In genomic region chr2:186306754-186307153, GRCh38 we compare ENCODE assay signal across 25 cellular contexts.
DNase-seq lines count a peak whose midpoint lies in the region; TF ChIP-seq lines count a peak whose summit lies in the region.
"Had no signal": no experiment of that assay in that cellular context is flagged by ENCODE, and none has a peak within 500 bp of the region (broad histone marks: within the 10 kb centered on the region; RNA-seq: fewer than 3 reads in every experiment).

No MANE protein-coding gene starts in this region.

- H2BK120ac ChIP-seq in H9 (ENCODE audit: low read depth, low read length, poor library complexity, severe bottlenecking) = no peak overlapping the region

- no peaks in the 10 kb centered on the region for H3K79me1 ChIP-seq in H9 (ENCODE audit: insufficient read depth, low read depth, low read length, poor library complexity, severe bottlenecking)

- no peak for TF ChIP-seq CTCF in H9 (conservative IDR thresholded peaks at IDR 0.05)

- H3K23ac ChIP-seq in H9 (ENCODE audit: insufficient read length, low read depth, low read length) = no peak overlapping the region

- H3K4me2 ChIP-seq in H9 (ENCODE audit: insufficient read depth, insufficient read length, low read length) (no peak overlapping the region), Karpas-422 (ENCODE audit: low read depth, low read length, poor library complexity, severe bottlenecking) (no peak overlapping the region)
- H3K4me2 ChIP-seq: BLaER1 had no signal

- H3T11ph ChIP-seq in H9 (ENCODE audit: low read length) = no peak overlapping the region

- H4K5ac ChIP-seq in H9 (ENCODE audit: insufficient read length, low read depth, low read length) = no peak overlapping the region

- no peak overlapping the region for H4K8ac ChIP-seq in H9 (replicated peaks; ENCODE audit: insufficient read length, low read depth, low read length)

- H2BK20ac ChIP-seq in H9 (ENCODE audit: low read depth, low read length, poor library complexity, severe bottlenecking) = no peak overlapping the region

- H3K4me1 ChIP-seq in H9 (ENCODE audit: insufficient read depth, low read length) (peaks cover 14% of the 10 kb centered on the region), HUES64 (ENCODE audit: insufficient read depth, low read length) (peaks cover 29% of the 10 kb centered on the region), iPS-18a (ENCODE audit: control insufficient read depth, low read depth, low read length) (peaks cover 33% of the 10 kb centered on the region), Karpas-422 (ENCODE audit: low read length) (no peaks in the 10 kb centered on the region)
- H3K4me1 ChIP-seq: BE2C, BLaER1 had no signal

- no peak overlapping the region for H2BK5ac ChIP-seq in H9 (ENCODE audit: insufficient read length, low read length)

- H3K18ac ChIP-seq in H9 (ENCODE audit: insufficient read length, low read depth, low read length) = no peak overlapping the region

- H3K4me3 ChIP-seq in HUES64 (ENCODE audit: low read length) (no peak overlapping the region), iPS-18a (ENCODE audit: low read length) (peak overlapping the region; percentile 19), Karpas-422 (ENCODE audit: low read length) (no peak overlapping the region)
- H3K4me3 ChIP-seq: BLaER1, GM12878 had no signal

- H2AFZ ChIP-seq in H9 (ENCODE audit: low read length) = no peak overlapping the region
- H2AFZ ChIP-seq in Karpas-422 (ENCODE audit: low read length) = no peak overlapping the region

- H3K9me3 ChIP-seq in H9 (ENCODE audit: control insufficient read depth, low read depth, low read length) (no peaks in the 10 kb centered on the region), HUES64 (ENCODE audit: insufficient read depth, low read depth, low read length) (peaks cover 3% of the 10 kb centered on the region; the same call in 1 of the 2 replicates), iPS-18a (ENCODE audit: control insufficient read depth, low read depth, low read length) (no peaks in the 10 kb centered on the region), Karpas-422 (ENCODE audit: low read length) (no peaks in the 10 kb centered on the region)
- H3K9me3 ChIP-seq: BE2C, BLaER1 had no signal

- H3K4ac ChIP-seq in H9 (ENCODE audit: low read depth, low read length) = no peak overlapping the region

- no peak overlapping the region for H4K91ac ChIP-seq in H9 (ENCODE audit: insufficient read length, low read depth, low read length)

- H2BK15ac ChIP-seq in H9 (ENCODE audit: low read depth, low read length) = no peak overlapping the region

- H3K9ac ChIP-seq in H9 (ENCODE audit: extremely low read depth, insufficient read length, low read length) = no peak overlapping the region
- H3K9ac ChIP-seq in HUES64 (ENCODE audit: low read depth, low read length) = no peak overlapping the region
- H3K9ac ChIP-seq in iPS-18a (ENCODE audit: low read length) = no peak overlapping the region
- no peak overlapping the region for H3K9ac ChIP-seq in Karpas-422 (ENCODE audit: low read length)
- H3K9ac ChIP-seq: BLaER1 had no signal

- no peak overlapping the region for H3K4me3 Mint-ChIP-seq in H9
- H3K4me3 Mint-ChIP-seq in activated naive CD8-positive, alpha-beta T cell treated with anti-CD3 and anti-CD28 coated beads for 36 hours = no peak overlapping the region
- H3K4me3 Mint-ChIP-seq: CD14-positive monocyte; CD4-positive, alpha-beta memory T cell; CD4-positive, CD25-positive, alpha-beta regulatory T cell; CD8-positive, alpha-beta memory T cell had no signal

- 0 out of 2 replicates have a peak, but pooled peaks cover 3% of the 10 kb centered on the region for H3K36me3 ChIP-seq in HUES64 (ENCODE audit: insufficient read depth, low read length)
- H3K36me3 ChIP-seq in iPS-18a (ENCODE audit: control insufficient read depth, low read depth, low read length) = no peaks in the 10 kb centered on the region
- no peaks in the 10 kb centered on the region for H3K36me3 ChIP-seq in Karpas-422 (ENCODE audit: insufficient read depth, low read length)
- H3K36me3 ChIP-seq: BE2C had no signal

- peaks cover 4 to 7% (median 6%) of the 10 kb centered on the region in 3 experiments; a peak in 5 of 7 replicates for H3K36me3 Mint-ChIP-seq in H9 (ENCODE audit: insufficient read depth in 1 of 3, low read depth in 3 of 3)
- peaks cover 20% of the 10 kb centered on the region for H3K36me3 Mint-ChIP-seq in activated naive CD8-positive, alpha-beta T cell treated with anti-CD3 and anti-CD28 coated beads for 36 hours
- H3K36me3 Mint-ChIP-seq: CD14-positive monocyte had no signal

- no peak overlapping the region for H3K14ac ChIP-seq in H9 (ENCODE audit: insufficient read depth, low read length)

- no peak for DNase-seq in H9
- no peak for DNase-seq in NCI-H146 (lab: John Stamatoyannopoulos, UW)
- DNase-seq in cortex of kidney (lab: John Stamatoyannopoulos, UW) = no peak
- no peak for DNase-seq in activated naive CD8-positive, alpha-beta T cell treated with anti-CD3 and anti-CD28 coated beads for 36 hours
- DNase-seq in Karpas-422 = no peak
- DNase-seq: 8988T; ACHN; BE2C; C1 segment of cervical spinal cord; CD4-positive, alpha-beta memory T cell; CD4-positive, CD25-positive, alpha-beta regulatory T cell; CD8-positive, alpha-beta memory T cell; COR-L47; DMS 273 treated with DMSO at 0.1 percent for 48 hours; DMS153; DMS53; DMS79; DND-41; EL; GDM1 had no signal

- peaks cover 2% of the 10 kb centered on the region; the same call in 1 of the 2 replicates for H3K79me2 ChIP-seq in H9 (ENCODE audit: insufficient read depth, low read length)
- H3K79me2 ChIP-seq in Karpas-422 (ENCODE audit: low read length) = no peaks in the 10 kb centered on the region

- peaks cover 4 to 7% of the 10 kb centered on the region in 2 experiments for H3K9me3 Mint-ChIP-seq in H9
- H3K9me3 Mint-ChIP-seq in activated naive CD8-positive, alpha-beta T cell treated with anti-CD3 and anti-CD28 coated beads for 36 hours = peaks cover 3% of the 10 kb centered on the region

- H3K56ac ChIP-seq in H9 (ENCODE audit: insufficient read length, low read depth, low read length) = no peak overlapping the region

- no peaks in the 10 kb centered on the region for H3K9me2 ChIP-seq in Karpas-422 (replicated peaks; ENCODE audit: insufficient read depth, low read length)

- H3K27me3 ChIP-seq in H9 (ENCODE audit: insufficient read depth, low read length) = no peaks in the 10 kb centered on the region
- no peaks in the 10 kb centered on the region for H3K27me3 ChIP-seq in HUES64 (ENCODE audit: insufficient read depth, low read length)
- H3K27me3 ChIP-seq in iPS-18a (ENCODE audit: control insufficient read depth, insufficient read depth, low read length) = no peaks in the 10 kb centered on the region
- no peaks in the 10 kb centered on the region for H3K27me3 ChIP-seq in Karpas-422 (ENCODE audit: low read length)
- H3K27me3 ChIP-seq: BE2C, BLaER1 had no signal

- H3K27me3 Mint-ChIP-seq in H9 (ENCODE audit: low read depth) = no peaks in the 10 kb centered on the region
- no peaks in the 10 kb centered on the region for H3K27me3 Mint-ChIP-seq in activated naive CD8-positive, alpha-beta T cell treated with anti-CD3 and anti-CD28 coated beads for 36 hours
- H3K27me3 Mint-ChIP-seq: CD4-positive, alpha-beta memory T cell; CD4-positive, CD25-positive, alpha-beta regulatory T cell; CD8-positive, alpha-beta memory T cell had no signal

- H2BK12ac ChIP-seq in H9 (ENCODE audit: insufficient read length, low read depth, low read length) = no peak overlapping the region

- H3K27ac Mint-ChIP-seq in H9 = peak overlapping the region in 2 of 3 experiments; percentile 90 to 91; a peak in 3 of 7 replicates
- no peak overlapping the region for H3K27ac Mint-ChIP-seq in activated naive CD8-positive, alpha-beta T cell treated with anti-CD3 and anti-CD28 coated beads for 36 hours
- H3K27ac Mint-ChIP-seq: CD14-positive monocyte; CD4-positive, alpha-beta memory T cell; CD4-positive, CD25-positive, alpha-beta regulatory T cell; CD8-positive, alpha-beta memory T cell had no signal

- no peaks in the 10 kb centered on the region for H3K23me2 ChIP-seq in H9 (ENCODE audit: insufficient read length, low read depth, low read length, poor library complexity, severe bottlenecking)

- H4K20me1 ChIP-seq in H9 (ENCODE audit: control insufficient read depth, insufficient read depth, insufficient read length) (no peaks in the 10 kb centered on the region), Karpas-422 (ENCODE audit: insufficient read depth, low read depth, low read length) (no peaks in the 10 kb centered on the region)
- H4K20me1 ChIP-seq: BLaER1 had no signal

- H3K4me1 Mint-ChIP-seq in H9 = peaks cover 40 to 46% of the 10 kb centered on the region in 2 experiments
- H3K4me1 Mint-ChIP-seq in activated naive CD8-positive, alpha-beta T cell treated with anti-CD3 and anti-CD28 coated beads for 36 hours = peaks cover 2% of the 10 kb centered on the region
- H3K4me1 Mint-ChIP-seq: CD14-positive monocyte; CD4-positive, alpha-beta memory T cell; CD8-positive, alpha-beta memory T cell had no signal

- no peak overlapping the region for H2AK5ac ChIP-seq in H9 (ENCODE audit: insufficient read length, low read length)

- H3K27ac ChIP-seq in H9 (ENCODE audit: insufficient read length, low read depth, low read length) (no peak overlapping the region), HUES64 (ENCODE audit: low read depth, low read length) (peak overlapping the region; percentile 25; the same call in 1 of the 2 replicates), iPS-18a (ENCODE audit: low read length) (peak overlapping the region; percentile 16), Karpas-422 (ENCODE audit: low read length) (no peak overlapping the region)
- H3K27ac ChIP-seq: BLaER1 had no signal

Comparison
In these comparisons a context has a peak if more than half of its experiments do, and no peak if none do; other contexts are left out.
1. H3K27ac ChIP-seq: peak in HUES64 (single experiment) and iPS-18a (single experiment); none in H9 (single experiment) and Karpas-422 (single experiment).